15 cellular contexts compared by ENCODE assay signal in the genomic region with DNA sequence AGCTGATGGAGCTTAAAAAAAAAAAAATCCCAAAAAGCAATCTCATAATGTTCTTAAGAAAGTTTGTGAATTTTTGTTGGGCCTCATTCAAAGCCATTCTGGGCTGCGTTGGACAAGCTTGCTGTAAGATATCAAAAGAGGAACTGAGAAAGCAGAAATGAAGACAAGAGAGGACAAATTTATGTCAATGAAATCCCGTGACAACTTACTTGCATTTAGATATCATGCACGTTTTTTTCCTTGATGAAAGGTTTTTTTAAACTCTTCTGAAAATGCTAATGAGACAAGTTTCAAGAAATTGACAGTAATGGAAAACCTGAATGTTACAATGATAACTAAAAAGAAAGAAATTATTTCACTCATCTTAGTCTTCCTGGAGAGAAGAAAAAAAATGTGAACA.
DNase-seq lines count a peak whose midpoint lies in the region; ATAC-seq and TF ChIP-seq lines count a peak whose summit lies in the region.
"Had no signal": no experiment of that assay in that cellular context is flagged by ENCODE, and none has a peak within 500 bp of the region (broad histone marks: within the 10 kb centered on the region; RNA-seq: fewer than 3 reads in every experiment).

No MANE protein-coding gene starts in this region.

- no peaks in the 10 kb centered on the region for H3K27me3 Mint-ChIP-seq in endodermal cell (ENCODE audit: insufficient read depth)

- H3K9me3 ChIP-seq in HUES48 (ENCODE audit: control insufficient read depth, insufficient read depth, low read length) (no peaks in the 10 kb centered on the region), endodermal cell (ENCODE audit: control insufficient read depth, low read length) (no peaks in the 10 kb centered on the region), GM23248 (ENCODE audit: low read depth) (no peaks in the 10 kb centered on the region)
- H3K9me3 ChIP-seq: transverse colon had no signal

- no peaks in the 10 kb centered on the region for H3K9me2 ChIP-seq in GM23248 (ENCODE audit: insufficient read depth)

- H3K27ac Mint-ChIP-seq in endodermal cell: no peak overlapping the region
- H3K27ac Mint-ChIP-seq: CD8-positive, alpha-beta T cell had no signal

- H3K4me2 ChIP-seq in GM23248 (ENCODE audit: unreplicated experiment): no peak overlapping the region

- no peak overlapping the region for H3K4me3 Mint-ChIP-seq in endodermal cell
- H3K4me3 Mint-ChIP-seq: CD8-positive, alpha-beta T cell had no signal

- intact Hi-C loops in Right ventricle myocardium superior (cut with DNase I): no loop called here

- H3F3A ChIP-seq in GM23248 (ENCODE audit: insufficient read depth): no peaks in the 10 kb centered on the region

- H3K9me3 Mint-ChIP-seq in endodermal cell: no peaks in the 10 kb centered on the region
- H3K9me3 Mint-ChIP-seq: CD8-positive, alpha-beta T cell had no signal

- H3K9ac ChIP-seq in HUES48 (ENCODE audit: low read depth, low read length): no peak overlapping the region
- no peak overlapping the region for H3K9ac ChIP-seq in endodermal cell (ENCODE audit: extremely low read depth, low read length, poor library complexity, severe bottlenecking)
- H3K9ac ChIP-seq in GM23248: no peak overlapping the region

- H3K27ac ChIP-seq in HUES48 (ENCODE audit: low read depth, low read length) (peak overlapping the region; percentile 64), endodermal cell (ENCODE audit: low read depth, low read length) (peak overlapping the region; percentile 24), GM23248 (no peak overlapping the region)
- H3K27ac ChIP-seq: RWPE1, transverse colon, VCaP had no signal

- H3K79me2 ChIP-seq in GM23248 (ENCODE audit: insufficient read depth): no peaks in the 10 kb centered on the region

- H3K4me1 ChIP-seq in HUES48 (ENCODE audit: control insufficient read depth, insufficient read depth, low read length) (peaks cover 24% of the 10 kb centered on the region), endodermal cell (ENCODE audit: control insufficient read depth, insufficient read depth, low read length) (no peaks in the 10 kb centered on the region), GM23248 (ENCODE audit: insufficient read depth) (no peaks in the 10 kb centered on the region)
- H3K4me1 ChIP-seq: transverse colon had no signal

- H2AFZ ChIP-seq in GM23248: no peak overlapping the region

- H3K36me3 Mint-ChIP-seq in endodermal cell (ENCODE audit: low read depth): no peaks in the 10 kb centered on the region
- H3K36me3 Mint-ChIP-seq: CD8-positive, alpha-beta T cell had no signal

- no peaks in the 10 kb centered on the region for H3K36me3 ChIP-seq in HUES48 (ENCODE audit: control insufficient read depth, insufficient read depth, low read length)
- no peaks in the 10 kb centered on the region for H3K36me3 ChIP-seq in endodermal cell (ENCODE audit: control insufficient read depth, insufficient read depth, low read length)
- H3K36me3 ChIP-seq in GM23248 (ENCODE audit: low read depth): no peaks in the 10 kb centered on the region
- H3K36me3 ChIP-seq: transverse colon had no signal

- no peak for TF ChIP-seq CTCF in endodermal cell (conservative IDR thresholded peaks at IDR 0.05)

- in situ Hi-C loops in GM23248 (cut with MboI): no loop called here

- ATAC-seq in GM19025 (IDR thresholded peaks at IDR 0.05; ENCODE audit: low read depth, unreplicated experiment): peak; percentile 53
- ATAC-seq in HG02759 (IDR thresholded peaks at IDR 0.05; ENCODE audit: unreplicated experiment): peak; percentile 89
- no peak for ATAC-seq in Right ventricle myocardium superior (ENCODE audit: poor library complexity)
- ATAC-seq in HG02623 (IDR thresholded peaks at IDR 0.05; ENCODE audit: unreplicated experiment): no peak
- ATAC-seq: CD8-positive, alpha-beta T cell; HCT116 had no signal

- WGBS in endodermal cell (ENCODE audit: insufficient coverage in 1 of 2, insufficient read length in 1 of 2), 2 experiments: 76 to 83% methylated on average over 3 of the region's 3 CpGs
- 27% methylated on average over 3 of the region's 3 CpGs for WGBS in GM23248 (ENCODE audit: low coverage in 1 of 2, low lambda C conversion rate in 2 of 2, missing lambda C conversion rate in 2 of 2), 2 experiments

- H3K4me1 Mint-ChIP-seq in endodermal cell: peaks cover 18% of the 10 kb centered on the region

- H3K27me3 ChIP-seq in HUES48 (ENCODE audit: control insufficient read depth, insufficient read depth, low read length): no peaks in the 10 kb centered on the region
- no peaks in the 10 kb centered on the region for H3K27me3 ChIP-seq in endodermal cell (ENCODE audit: control insufficient read depth, insufficient read depth, low read length, poor library complexity, severe bottlenecking)
- no peaks in the 10 kb centered on the region for H3K27me3 ChIP-seq in GM23248 (replicated peaks; ENCODE audit: insufficient read depth)
- H3K27me3 ChIP-seq: transverse colon had no signal

- H3K4me3 ChIP-seq in HUES48 (ENCODE audit: low read depth, low read length) (no peak overlapping the region), endodermal cell (ENCODE audit: low read length) (no peak overlapping the region), GM23248 (no peak overlapping the region)
- H3K4me3 ChIP-seq: transverse colon had no signal

- DNase-seq in endodermal cell: no peak
- no peak for DNase-seq in Right ventricle myocardium superior
- no peak for DNase-seq in NCI-H146 treated with DMSO at 0.1 percent for 48 hours (lab: John Stamatoyannopoulos, UW; ENCODE audit: unreplicated experiment)
- no peak for DNase-seq in GM23248
- DNase-seq: activated T-cell treated with anti-CD3 and anti-CD28 coated beads, Interleukin-2, amount 50 U/mL, for 1 hour; CD8-positive, alpha-beta T cell; midbrain; transverse colon had no signal

- H4K20me1 ChIP-seq in GM23248 (ENCODE audit: insufficient read depth): no peaks in the 10 kb centered on the region

Comparison
In these comparisons a context has a peak if more than half of its experiments do, and no peak if none do; other contexts are left out.
1. ATAC-seq: peak in GM19025 (single experiment) and HG02759 (single experiment); none in Right ventricle myocardium superior (single experiment) and HG02623 (single experiment).